Comparison of ENCODE assay signal across 13 cellular contexts in genomic region chr3:147397155-147397888, GRCh38. TPM values are rescaled to one million over a fixed set of nuclear protein-coding genes. Genes with fewer than 3 reads are reported as not detected.
DNase-seq lines count a peak whose midpoint lies in the region; ATAC-seq, FAIRE-seq and TF ChIP-seq lines count a peak whose summit lies in the region.
"Had no signal": no experiment of that assay in that cellular context is flagged by ENCODE, and none has a peak within 500 bp of the region (broad histone marks: within the 10 kb centered on the region; RNA-seq: fewer than 3 reads in every experiment).

No MANE protein-coding gene starts in this region.

- peaks cover 94% of the 10 kb centered on the region for H3K27me3 Mint-ChIP-seq in stimulated activated naive CD8-positive, alpha-beta T cell treated with anti-CD3 and anti-CD28 coated beads, Interleukin-15, amount 100 ng/mL, for 72 hours

- no peaks in the 10 kb centered on the region for H3K9me3 ChIP-seq in HUES48 (ENCODE audit: control insufficient read depth, insufficient read depth, low read length)
- no peaks in the 10 kb centered on the region for H3K9me3 ChIP-seq in iPS-18a (ENCODE audit: control insufficient read depth, low read depth, low read length)
- H3K9me3 ChIP-seq in small intestine (ENCODE audit: control insufficient read depth, low read depth), result no peaks in the 10 kb centered on the region

- H3K27ac Mint-ChIP-seq in stimulated activated naive CD8-positive, alpha-beta T cell treated with anti-CD3 and anti-CD28 coated beads, Interleukin-15, amount 100 ng/mL, for 72 hours, result peak overlapping the region in 1 of 2 donors; percentile 91

- H3K4me1 Mint-ChIP-seq in stimulated activated naive CD8-positive, alpha-beta T cell treated with anti-CD3 and anti-CD28 coated beads, Interleukin-15, amount 100 ng/mL, for 72 hours, result peaks cover 23% of the 10 kb centered on the region
- H3K4me1 Mint-ChIP-seq: central memory CD8-positive, alpha-beta T cell had no signal

- in situ Hi-C loops in brain microvascular endothelial cell (cut with HindIII; ENCODE audit: low pct_ligation_motif_present, low sequenced_read_pairs), result loop anchor here (25.0 kb wide), 1 partner anchor 215 kb away; no protein-coding TSS in a partner anchor

- ATAC-seq in stimulated activated naive CD8-positive, alpha-beta T cell treated with anti-CD3 and anti-CD28 coated beads, Interleukin-15, amount 100 ng/mL, for 72 hours, result no peak

- H3K27ac ChIP-seq in HUES48 (ENCODE audit: low read depth, low read length), result peak overlapping the region; percentile 12
- peak overlapping the region; percentile 94 for H3K27ac ChIP-seq in brain microvascular endothelial cell
- no peak overlapping the region for H3K27ac ChIP-seq in iPS-18a (ENCODE audit: low read length)
- H3K27ac ChIP-seq in small intestine (ENCODE audit: low read depth in 1 of 2, low read length in 1 of 2), result no peak overlapping the region

- WGBS in small intestine, 3 donors, result 6 to 23% (median 19%) methylated on average over 34 to 35 of the region's 35 CpGs

- no peak for FAIRE-seq in small intestine (lab: Jason Lieb, UNC)
- FAIRE-seq: H54 had no signal

- H3K27me3 ChIP-seq in HUES48 (ENCODE audit: control insufficient read depth, insufficient read depth, low read length) (peaks cover 98% of the 10 kb centered on the region), brain microvascular endothelial cell (replicated peaks) (no peaks in the 10 kb centered on the region), iPS-18a (ENCODE audit: control insufficient read depth, insufficient read depth, low read length) (peaks cover 100% of the 10 kb centered on the region), small intestine (ENCODE audit: control insufficient read depth in 2 of 2, insufficient read depth in 2 of 2, low read length in 2 of 2) (peaks cover 3 to 57% of the 10 kb centered on the region in 2 donors)

- TF ChIP-seq CTCF in brain microvascular endothelial cell (IDR thresholded peaks at IDR 0.05; ENCODE audit: low read depth, low read length, missing control alignments) (peak; percentile 46), retinal pigment epithelial cell (conservative IDR thresholded peaks at IDR 0.05; ENCODE audit: low read depth, low read length) (peak; percentile 6)

- H3K9ac ChIP-seq in HUES48 (ENCODE audit: low read depth, low read length) (peak overlapping the region; percentile 46; the same call in 1 of the 2 replicates), iPS-18a (ENCODE audit: low read length) (peak overlapping the region; percentile 50)

- H3K4me3 ChIP-seq in HUES48 (ENCODE audit: low read depth, low read length) (peak overlapping the region; percentile 62), brain microvascular endothelial cell (ENCODE audit: low read depth, low read length) (peak overlapping the region; percentile 65), iPS-18a (ENCODE audit: low read length) (peak overlapping the region; percentile 67), retinal pigment epithelial cell (ENCODE audit: low read length) (no peak overlapping the region), small intestine (ENCODE audit: low read depth in 1 of 2, low read length in 2 of 2) (no peak overlapping the region)

- H3K36me3 ChIP-seq in HUES48 (ENCODE audit: control insufficient read depth, insufficient read depth, low read length) (no peaks in the 10 kb centered on the region), brain microvascular endothelial cell (replicated peaks) (no peaks in the 10 kb centered on the region), iPS-18a (ENCODE audit: control insufficient read depth, low read depth, low read length) (no peaks in the 10 kb centered on the region), small intestine (ENCODE audit: control insufficient read depth in 2 of 2, insufficient read depth in 2 of 2, low read length in 2 of 2) (no peaks in the 10 kb centered on the region)

- peaks cover 3 to 27% of the 10 kb centered on the region in 2 donors for H3K9me3 Mint-ChIP-seq in stimulated activated naive CD8-positive, alpha-beta T cell treated with anti-CD3 and anti-CD28 coated beads, Interleukin-15, amount 100 ng/mL, for 72 hours
- H3K9me3 Mint-ChIP-seq: central memory CD8-positive, alpha-beta T cell had no signal

- no peak overlapping the region for H3K4me3 Mint-ChIP-seq in stimulated activated naive CD8-positive, alpha-beta T cell treated with anti-CD3 and anti-CD28 coated beads, Interleukin-15, amount 100 ng/mL, for 72 hours
- H3K4me3 Mint-ChIP-seq: central memory CD8-positive, alpha-beta T cell had no signal

- DNase-seq in brain microvascular endothelial cell (peak; percentile 96), retinal pigment epithelial cell (ENCODE audit: low read depth) (no peak), kidney glomerular epithelial cell (lab: John Stamatoyannopoulos, UW) (no peak), small intestine (no peak)
- no peak for DNase-seq in stimulated activated naive CD8-positive, alpha-beta T cell treated with anti-CD3 and anti-CD28 coated beads, Interleukin-15, amount 100 ng/mL, for 72 hours
- DNase-seq: activated gamma-delta T cell; CD4-positive, alpha-beta memory T cell; NCI-H187; T-helper 2 cell had no signal

- peaks cover 60% of the 10 kb centered on the region for H3K4me1 ChIP-seq in HUES48 (ENCODE audit: control insufficient read depth, insufficient read depth, low read length)
- H3K4me1 ChIP-seq in iPS-18a (ENCODE audit: control insufficient read depth, low read depth, low read length), result peaks cover 62% of the 10 kb centered on the region
- H3K4me1 ChIP-seq in small intestine (ENCODE audit: control insufficient read depth in 2 of 2, insufficient read depth in 1 of 2, low read depth in 1 of 2, low read length in 1 of 2), result no peaks in the 10 kb centered on the region

RNA-seq across cellular contexts. Expression of gene ZIC4, which starts 9.0 kb away (rescaled TPM):
- polyA plus RNA-seq in small intestine, result not detected
- polyA plus RNA-seq: CD4-positive, alpha-beta memory T cell had no signal

RNA-seq across cellular contexts. Expression of gene ZIC1, which starts 11.8 kb away (rescaled TPM):
- not detected for polyA plus RNA-seq in small intestine
- polyA plus RNA-seq: CD4-positive, alpha-beta memory T cell had no signal

Comparison
In these comparisons a context has a peak if more than half of its experiments do, and no peak if none do; other contexts are left out.
1. H3K27ac ChIP-seq: peak in HUES48 (single experiment) and brain microvascular endothelial cell (single experiment); none in iPS-18a (single experiment) and small intestine (0 of 2).
2. H3K4me3 ChIP-seq: peak in HUES48 (single experiment), brain microvascular endothelial cell (single experiment) and iPS-18a (single experiment); none in retinal pigment epithelial cell (single experiment) and small intestine (0 of 2).